20 cellular contexts compared by ENCODE assay signal in genomic region chr17:44759916-44760243, GRCh38. TPM values are rescaled to one million over a fixed set of nuclear protein-coding genes. Genes with fewer than 3 reads are reported as not detected.
DNase-seq lines count a peak whose midpoint lies in the region; ATAC-seq and TF ChIP-seq lines count a peak whose summit lies in the region.
"Had no signal": no experiment of that assay in that cellular context is flagged by ENCODE, and none has a peak within 500 bp of the region (broad histone marks: within the 10 kb centered on the region; RNA-seq: fewer than 3 reads in every experiment).

No MANE protein-coding gene starts in this region.

- peaks cover 2% of the 10 kb centered on the region for H3K36me3 Mint-ChIP-seq in central memory CD8-positive, alpha-beta T cell (ENCODE audit: insufficient read depth)
- H3K36me3 Mint-ChIP-seq: activated naive CD4-positive, alpha-beta T cell treated with anti-CD3 and anti-CD28 coated beads, Interleukin-2, amount 10 ng/mL, durations not matched to agents 7 days and 5 days had no signal

- no peak overlapping the region for H3K4ac ChIP-seq in neuronal stem cell (ENCODE audit: low read length)

- peaks cover 1% of the 10 kb centered on the region for H3K79me1 ChIP-seq in neuronal stem cell (ENCODE audit: low read depth, low read length)

- H3K9me3 Mint-ChIP-seq in central memory CD8-positive, alpha-beta T cell = no peaks in the 10 kb centered on the region
- H3K9me3 Mint-ChIP-seq: activated naive CD4-positive, alpha-beta T cell treated with anti-CD3 and anti-CD28 coated beads, Interleukin-2, amount 10 ng/mL, durations not matched to agents 7 days and 5 days; activated T-helper 1 cell treated with anti-CD3 and anti-CD28 coated beads, Interleukin-12 subunit alpha, Interleukin-12 subunit beta, Interleukin-2, Interleukin-4 antibody, amounts not matched to agents 30 ng/mL and 10 ng/mL and 1 ng/mL, durations not matched to agents 14 hours and 24 hours and 36 hours; dendritic cell treated with granulocyte-macrophage colony-stimulating factor and Interleukin-4, amounts not matched to agents 40 ng/mL and 50 ng/mL, for 4 days had no signal

- H3K4me1 ChIP-seq in cardiac muscle cell (ENCODE audit: low read depth) = peaks cover 11% of the 10 kb centered on the region
- peaks cover 4 to 6% of the 10 kb centered on the region in 2 donors for H3K4me1 ChIP-seq in neuronal stem cell (ENCODE audit: control insufficient read depth in 2 of 2, insufficient read depth in 1 of 2, low read depth in 1 of 2, low read length in 2 of 2)

- intact Hi-C loops in Right ventricle myocardium superior (cut with DNase I) = no loop called here

- H3K27ac Mint-ChIP-seq in central memory CD8-positive, alpha-beta T cell (ENCODE audit: low read depth) = no peak overlapping the region
- H3K27ac Mint-ChIP-seq: activated naive CD4-positive, alpha-beta T cell treated with anti-CD3 and anti-CD28 coated beads, Interleukin-2, amount 10 ng/mL, durations not matched to agents 7 days and 5 days; activated T-helper 1 cell treated with anti-CD3 and anti-CD28 coated beads, Interleukin-12 subunit alpha, Interleukin-12 subunit beta, Interleukin-2, Interleukin-4 antibody, amounts not matched to agents 30 ng/mL and 10 ng/mL and 1 ng/mL, durations not matched to agents 14 hours and 24 hours and 36 hours; dendritic cell treated with granulocyte-macrophage colony-stimulating factor and Interleukin-4, amounts not matched to agents 40 ng/mL and 50 ng/mL, for 4 days had no signal

- H2BK12ac ChIP-seq in neuronal stem cell (ENCODE audit: low read length) = no peak overlapping the region

- DNase-seq in cardiac muscle cell (ENCODE audit: low read depth in 1 of 2, low spot score in 1 of 2) (no peak), Right ventricle myocardium superior (no peak), HFF-Myc (ENCODE audit: extremely low read depth, low read depth) (no peak), neuronal stem cell (ENCODE audit: low spot score) (no peak), SIG-M5 (lab: John Stamatoyannopoulos, UW) (no peak), SW 1271 (lab: John Stamatoyannopoulos, UW) (no peak), putamen (ENCODE audit: low spot score) (no peak)
- DNase-seq in central memory CD8-positive, alpha-beta T cell (ENCODE audit: low spot score in 2 of 2) = no peak
- DNase-seq: activated naive CD4-positive, alpha-beta T cell treated with anti-CD3 and anti-CD28 coated beads, Interleukin-2, amount 10 ng/mL, durations not matched to agents 7 days and 5 days; kidney glomerular epithelial cell; NCI-H187; NK-92 treated with Interleukin-12 subunit alpha and Interleukin-12 subunit beta, amount 100 ng/mL, for 24 hours; psoas muscle; small intestine; stimulated activated CD4-positive, alpha-beta T cell treated with anti-CD3 and anti-CD28 coated beads, Interleukin-2, amount 100 ng/mL, for 24 hours had no signal

- TF ChIP-seq CTCF in cardiac muscle cell (IDR thresholded peaks at IDR 0.05; ENCODE audit: low read depth, low read length) (no peak), HFF-Myc (IDR thresholded peaks at IDR 0.05; ENCODE audit: low read depth, low read length, missing control alignments) (no peak)

- peak overlapping the region; percentile 93 for H3K18ac ChIP-seq in neuronal stem cell (ENCODE audit: low read length)

- peaks cover 46% of the 10 kb centered on the region for H3K27me3 Mint-ChIP-seq in central memory CD8-positive, alpha-beta T cell

- H2AFZ ChIP-seq in neuronal stem cell (ENCODE audit: low read length) = peak overlapping the region; percentile 89

- no peaks in the 10 kb centered on the region for H3K4me1 Mint-ChIP-seq in central memory CD8-positive, alpha-beta T cell
- H3K4me1 Mint-ChIP-seq: activated naive CD4-positive, alpha-beta T cell treated with anti-CD3 and anti-CD28 coated beads, Interleukin-2, amount 10 ng/mL, durations not matched to agents 7 days and 5 days had no signal

- no peak for ATAC-seq in Right ventricle myocardium superior (ENCODE audit: poor library complexity)
- no peak for ATAC-seq in central memory CD8-positive, alpha-beta T cell (replicated peaks; ENCODE audit: extremely low read depth, poor library complexity, severe bottlenecking)
- ATAC-seq: psoas muscle had no signal

- no peak overlapping the region for H4K8ac ChIP-seq in neuronal stem cell (ENCODE audit: low read depth, low read length)

- no peak overlapping the region for H4K91ac ChIP-seq in neuronal stem cell (ENCODE audit: low read depth, low read length, poor library complexity)

- H3K4me3 ChIP-seq in cardiac muscle cell (peak overlapping the region; percentile 53), HFF-Myc (replicated peaks; ENCODE audit: low read depth, low read length) (peak overlapping the region; percentile 51), neuronal stem cell (ENCODE audit: low read length in 2 of 2) (no peak overlapping the region)

- H3K4me2 ChIP-seq in neuronal stem cell (ENCODE audit: insufficient read depth, low read length, poor library complexity, severe bottlenecking) = no peak overlapping the region

- H3K27ac ChIP-seq in cardiac muscle cell = no peak overlapping the region
- H3K27ac ChIP-seq in neuronal stem cell (replicated peaks; ENCODE audit: low read length) = no peak overlapping the region
- H3K27ac ChIP-seq: neutrophil, psoas muscle, suprapubic skin had no signal

- no peaks in the 10 kb centered on the region for H3K36me3 ChIP-seq in cardiac muscle cell
- no peaks in the 10 kb centered on the region for H3K36me3 ChIP-seq in neuronal stem cell (replicated peaks in 1 of 2; ENCODE audit: control insufficient read depth in 2 of 2, insufficient read depth in 2 of 2, low read length in 2 of 2)
- H3K36me3 ChIP-seq: neutrophil, suprapubic skin had no signal

- peak overlapping the region; percentile 41 for H3K4me3 Mint-ChIP-seq in central memory CD8-positive, alpha-beta T cell
- H3K4me3 Mint-ChIP-seq: activated naive CD4-positive, alpha-beta T cell treated with anti-CD3 and anti-CD28 coated beads, Interleukin-2, amount 10 ng/mL, durations not matched to agents 7 days and 5 days; activated T-helper 1 cell treated with anti-CD3 and anti-CD28 coated beads, Interleukin-12 subunit alpha, Interleukin-12 subunit beta, Interleukin-2, Interleukin-4 antibody, amounts not matched to agents 30 ng/mL and 10 ng/mL and 1 ng/mL, durations not matched to agents 14 hours and 24 hours and 36 hours had no signal

- no peak overlapping the region for H2BK120ac ChIP-seq in neuronal stem cell (ENCODE audit: low read depth, low read length)

- peak overlapping the region; percentile 82 for H2BK5ac ChIP-seq in neuronal stem cell (ENCODE audit: low read length)

- H3K9ac ChIP-seq in neuronal stem cell (ENCODE audit: low read depth, low read length, poor library complexity) = no peak overlapping the region
- H3K9ac ChIP-seq: SK-N-SH had no signal

- H3K27me3 ChIP-seq in cardiac muscle cell (no peaks in the 10 kb centered on the region), neuronal stem cell (ENCODE audit: control insufficient read depth in 3 of 3, insufficient read depth in 3 of 3, low read depth in 1 of 3, low read length in 3 of 3) (peaks cover 2 to 42% (median 29%) of the 10 kb centered on the region in 3 experiments)

- WGBS in neuronal stem cell (ENCODE audit: extremely low coverage in 2 of 2, insufficient read length in 2 of 2, insufficient replicate concordance in 1 of 2), 2 donors = no CpG with 5 or more reads among the region's 3 CpGs

- H3K23ac ChIP-seq in neuronal stem cell (ENCODE audit: low read depth, low read length, poor library complexity) = no peak overlapping the region

- H2BK15ac ChIP-seq in neuronal stem cell (ENCODE audit: low read length) = peak overlapping the region; percentile 99

- peak overlapping the region; percentile 96 for H2AK5ac ChIP-seq in neuronal stem cell (ENCODE audit: low read depth, low read length)

- H3K14ac ChIP-seq in neuronal stem cell (ENCODE audit: low read length) = no peak overlapping the region

- H3K9me3 ChIP-seq in cardiac muscle cell (ENCODE audit: low read depth) (no peaks in the 10 kb centered on the region), neuronal stem cell (replicated peaks in 1 of 2; ENCODE audit: control insufficient read depth in 2 of 2, insufficient read depth in 1 of 2, low read depth in 1 of 2, low read length in 2 of 2) (peaks cover 0 to 3% of the 10 kb centered on the region in 2 donors)
- H3K9me3 ChIP-seq: neutrophil, psoas muscle, SK-N-SH, suprapubic skin had no signal

RNA-seq across cellular contexts. Expression of gene ADAM11, which starts 1.1 kb away (rescaled TPM):
- total RNA-seq in cardiac muscle cell = 72.3 and 116 TPM in 2 replicates
- polyA plus RNA-seq in cardiac muscle cell = 22.3 and 29.1 TPM in 2 replicates
- total RNA-seq in Right ventricle myocardium superior = 18.5 TPM
- polyA plus RNA-seq in neuronal stem cell (2013, experiment 1 of 2) = 2.9 TPM
- polyA plus RNA-seq in neuronal stem cell (2013, experiment 2 of 2) = 2.7 TPM

RNA-seq across cellular contexts. Expression of gene DBF4B, which starts 51.4 kb away (rescaled TPM):
- 12.2 and 26.8 TPM in 2 replicates for total RNA-seq in cardiac muscle cell
- polyA plus RNA-seq in cardiac muscle cell = 15.3 and 23.2 TPM in 2 replicates
- total RNA-seq in Right ventricle myocardium superior = 5.0 TPM
- polyA plus RNA-seq in neuronal stem cell (2013, experiment 1 of 2) = 17.3 TPM
- polyA plus RNA-seq in neuronal stem cell (2013, experiment 2 of 2) = 16.9 TPM

Comparison
In these comparisons a context has a peak if more than half of its experiments do, and no peak if none do; other contexts are left out.
1. H3K4me3 ChIP-seq: peak in cardiac muscle cell (single experiment) and HFF-Myc (single experiment); none in neuronal stem cell (0 of 2).